In genomic region chr6:45047573-45047972, GRCh38 we compare ENCODE assay signal across 23 cellular contexts.
"Had no signal": no experiment of that assay in that cellular context is flagged by ENCODE, and none has a peak within 500 bp of the region (broad histone marks: within the 10 kb centered on the region; RNA-seq: fewer than 3 reads in every experiment).

No MANE protein-coding gene starts in this region.

- H3K36me3 Mint-ChIP-seq: neural progenitor cell had no signal

- H3K27me3 ChIP-seq: dorsolateral prefrontal cortex, gastrocnemius medialis, hepatocyte, left lung, neural progenitor cell, right lobe of liver, stomach, thyroid gland, vagina had no signal

- H3K4me1 Mint-ChIP-seq: nephron had no signal

- H3K9me3 ChIP-seq: gastrocnemius medialis, left lung, right lobe of liver, stomach, thyroid gland, vagina had no signal

- H3K27me3 Mint-ChIP-seq: progenitor cell of endocrine pancreas; stimulated activated naive B cell treated with anti-CD40 and anti-IgM and Interleukin-4, amounts not matched to agents 10 μg/mL and 1 μg/mL and 100 μg/mL, for 72 hours had no signal

- H3K4me3 Mint-ChIP-seq: naive thymus-derived CD4-positive, alpha-beta T cell; nephron; neural progenitor cell; stimulated activated naive B cell treated with anti-CD40 and anti-IgM and Interleukin-4, amounts not matched to agents 10 μg/mL and 1 μg/mL and 100 μg/mL, for 72 hours had no signal

- H3K9me3 Mint-ChIP-seq: nephron had no signal

- H3K4me1 ChIP-seq: gastrocnemius medialis, parathyroid adenoma, right lobe of liver, stomach, thyroid gland, vagina had no signal

- ATAC-seq: gastrocnemius medialis; left cardiac atrium; left lung; naive thymus-derived CD4-positive, alpha-beta T cell; right lobe of liver; stimulated activated naive B cell treated with anti-CD40 and anti-IgM and Interleukin-4, amounts not matched to agents 10 μg/mL and 1 μg/mL and 100 μg/mL, for 72 hours had no signal

- H3K27ac ChIP-seq: dorsolateral prefrontal cortex, gastrocnemius medialis, hepatocyte, left lung, neural progenitor cell, parathyroid adenoma, right lobe of liver, stomach, thyroid gland, vagina had no signal

- H3K27ac Mint-ChIP-seq: nephron; neural progenitor cell; progenitor cell of endocrine pancreas; stimulated activated naive B cell treated with anti-CD40 and anti-IgM and Interleukin-4, amounts not matched to agents 10 μg/mL and 1 μg/mL and 100 μg/mL, for 72 hours had no signal

- H3K4me3 ChIP-seq: dorsolateral prefrontal cortex, gastrocnemius medialis, hepatocyte, left lung, neural progenitor cell, right lobe of liver, smooth muscle cell, stomach, thyroid gland, vagina had no signal

- H3K36me3 ChIP-seq: gastrocnemius medialis, left lung, neural progenitor cell, right lobe of liver, stomach, thyroid gland, vagina had no signal

- DNase-seq: dorsolateral prefrontal cortex; effector CD4-positive, alpha-beta T cell; gastrocnemius medialis; head of caudate nucleus; kidney; left cardiac atrium; left lung; mesendoderm; midbrain; naive thymus-derived CD4-positive, alpha-beta T cell; right lobe of liver; stimulated activated CD4-positive, alpha-beta T cell treated with anti-CD3 and anti-CD28 coated beads, Interleukin-4, amount 100 ng/mL, for 4 hours; stimulated activated naive B cell treated with anti-CD40 and anti-IgM and Interleukin-4, amounts not matched to agents 10 μg/mL and 1 μg/mL and 100 μg/mL, for 72 hours; stomach; thyroid gland; trophoblast cell had no signal
